7 cellular contexts compared by ENCODE assay signal in genomic region chr2:15407666-15408065, GRCh38.
"Had no signal": no experiment of that assay in that cellular context is flagged by ENCODE, and none has a peak within 500 bp of the region (broad histone marks: within the 10 kb centered on the region; RNA-seq: fewer than 3 reads in every experiment).

No MANE protein-coding gene starts in this region.

- FAIRE-seq: G401.6, GM12891, GM12892, GM18507, GM19239 had no signal

- DNase-seq: GDM1, GF-D8 had no signal
